24 cellular contexts compared by ENCODE assay signal in the genomic region with DNA sequence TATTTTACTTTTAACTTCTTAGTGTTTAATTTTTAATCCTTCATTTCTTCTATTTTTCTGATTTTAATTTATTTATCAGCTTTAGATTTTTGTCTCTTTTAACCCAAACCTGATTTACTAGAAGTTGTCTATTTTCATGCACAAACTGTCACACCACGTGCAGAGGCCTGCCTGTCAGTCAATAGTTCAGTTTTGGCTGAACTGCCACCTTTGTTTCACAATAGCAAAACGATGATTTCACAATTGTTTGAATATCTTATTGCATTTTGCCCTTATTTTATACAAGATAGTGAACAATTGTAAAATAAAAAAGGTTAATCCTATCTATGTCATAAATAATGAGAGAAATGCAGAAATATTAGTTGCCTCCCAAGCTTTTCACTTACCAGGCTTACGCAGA. TPM values are rescaled to one million over a fixed set of nuclear protein-coding genes. Genes with fewer than 3 reads are reported as not detected.
"Had no signal": no experiment of that assay in that cellular context is flagged by ENCODE, and none has a peak within 500 bp of the region (broad histone marks: within the 10 kb centered on the region; RNA-seq: fewer than 3 reads in every experiment).

No MANE protein-coding gene starts in this region.

- H3K4me1 Mint-ChIP-seq: activated CD4-positive, alpha-beta T cell treated with anti-CD3 and anti-CD28 coated beads, Interleukin-2, amount 10 ng/mL, durations not matched to agents 24 days and 14 days; activated naive CD8-positive, alpha-beta T cell treated with anti-CD3 and anti-CD28 coated beads, Interleukin-2, amount 50 U/mL, for 24 hours; endodermal cell; T-helper 17 cell had no signal

- FAIRE-seq: pancreas had no signal

- H3K27me3 Mint-ChIP-seq: activated naive CD8-positive, alpha-beta T cell treated with anti-CD3 and anti-CD28 coated beads, Interleukin-2, amount 50 U/mL, for 24 hours had no signal

- DNase-seq: activated CD4-positive, alpha-beta T cell treated with anti-CD3 and anti-CD28 coated beads, Interleukin-2, amount 10 ng/mL, durations not matched to agents 24 days and 14 days; activated CD8-positive, alpha-beta T cell treated with anti-CD3 and anti-CD28 coated beads, Interleukin-2, amount 10 ng/mL, durations not matched to agents 7 days and 5 days; activated gamma-delta T cell; activated naive CD4-positive, alpha-beta T cell treated with anti-CD3 and anti-CD28 coated beads, Interleukin-2, amount 50 U/mL, for 16 hours; activated naive CD8-positive, alpha-beta T cell treated with anti-CD3 and anti-CD28 coated beads, Interleukin-2, amount 50 U/mL, for 24 hours; anterior cingulate cortex; body of pancreas; cortex of kidney; endodermal cell; left lung; midbrain; pancreas; psoas muscle; stimulated activated CD4-positive, alpha-beta T cell treated with anti-CD3 and anti-CD28 coated beads, Interleukin-4, amount 100 ng/mL, for 24 hours; stimulated activated naive CD4-positive, alpha-beta T cell treated with Interleukin-2 at 50 U/mL for 16 hours; T-helper 17 cell; upper lobe of left lung had no signal

- H3K4me3 Mint-ChIP-seq: activated CD4-positive, alpha-beta T cell treated with anti-CD3 and anti-CD28 coated beads, Interleukin-2, amount 10 ng/mL, durations not matched to agents 24 days and 14 days; activated CD8-positive, alpha-beta T cell treated with anti-CD3 and anti-CD28 coated beads, Interleukin-2, amount 10 ng/mL, durations not matched to agents 7 days and 5 days; activated naive CD8-positive, alpha-beta T cell treated with anti-CD3 and anti-CD28 coated beads, Interleukin-2, amount 50 U/mL, for 24 hours; activated T-helper 1 cell treated with anti-CD3 and anti-CD28 coated beads, Interleukin-12 subunit alpha, Interleukin-12 subunit beta, Interleukin-2, Interleukin-4 antibody, amounts not matched to agents 30 ng/mL and 10 ng/mL and 1 ng/mL, durations not matched to agents 14 hours and 24 hours and 36 hours; endodermal cell; nephron; T-helper 17 cell had no signal

- H3K27me3 ChIP-seq: body of pancreas, cardiac muscle cell, left lung, neutrophil, pancreas, right atrium auricular region, upper lobe of left lung had no signal

- H3K9me3 ChIP-seq: body of pancreas, left lung, neutrophil, pancreas, psoas muscle, right atrium auricular region, thoracic aorta, upper lobe of left lung had no signal

- H3K4me3 ChIP-seq: body of pancreas, cardiac muscle cell, left lung, pancreas, psoas muscle, right atrium auricular region, thoracic aorta, upper lobe of left lung had no signal

- H3K36me3 ChIP-seq: cardiac muscle cell, left lung, neutrophil, pancreas, right atrium auricular region, thoracic aorta, upper lobe of left lung had no signal

- H3K27ac Mint-ChIP-seq: activated CD4-positive, alpha-beta T cell treated with anti-CD3 and anti-CD28 coated beads, Interleukin-2, amount 10 ng/mL, durations not matched to agents 24 days and 14 days; activated CD8-positive, alpha-beta T cell treated with anti-CD3 and anti-CD28 coated beads, Interleukin-2, amount 10 ng/mL, durations not matched to agents 7 days and 5 days; activated naive CD8-positive, alpha-beta T cell treated with anti-CD3 and anti-CD28 coated beads, Interleukin-2, amount 50 U/mL, for 24 hours; activated T-helper 1 cell treated with anti-CD3 and anti-CD28 coated beads, Interleukin-12 subunit alpha, Interleukin-12 subunit beta, Interleukin-2, Interleukin-4 antibody, amounts not matched to agents 30 ng/mL and 10 ng/mL and 1 ng/mL, durations not matched to agents 14 hours and 24 hours and 36 hours; endodermal cell; nephron; T-helper 17 cell had no signal

- H3K27ac ChIP-seq: body of pancreas, cardiac muscle cell, epithelial cell of prostate, left lung, neutrophil, pancreas, psoas muscle, right atrium auricular region, thoracic aorta, upper lobe of left lung had no signal

- ATAC-seq: activated CD8-positive, alpha-beta T cell treated with anti-CD3 and anti-CD28 coated beads, Interleukin-2, amount 10 ng/mL, durations not matched to agents 7 days and 5 days; activated naive CD8-positive, alpha-beta T cell treated with anti-CD3 and anti-CD28 coated beads, Interleukin-2, amount 50 U/mL, for 24 hours; body of pancreas; left lung; pancreas; psoas muscle; T-helper 17 cell had no signal

- H3K9me3 Mint-ChIP-seq: activated CD4-positive, alpha-beta T cell treated with anti-CD3 and anti-CD28 coated beads, Interleukin-2, amount 10 ng/mL, durations not matched to agents 24 days and 14 days; activated naive CD8-positive, alpha-beta T cell treated with anti-CD3 and anti-CD28 coated beads, Interleukin-2, amount 50 U/mL, for 24 hours; activated T-helper 1 cell treated with anti-CD3 and anti-CD28 coated beads, Interleukin-12 subunit alpha, Interleukin-12 subunit beta, Interleukin-2, Interleukin-4 antibody, amounts not matched to agents 30 ng/mL and 10 ng/mL and 1 ng/mL, durations not matched to agents 14 hours and 24 hours and 36 hours; endodermal cell; nephron had no signal

- H3K4me1 ChIP-seq: body of pancreas, left lung, pancreas, psoas muscle, right atrium auricular region, upper lobe of left lung had no signal

RNA-seq across cellular contexts. Expression of a gene that starts 24.0 kb away (rescaled TPM):
- total RNA-seq: activated T-helper 1 cell treated with anti-CD3 and anti-CD28 coated beads, Interleukin-12 subunit alpha, Interleukin-12 subunit beta, Interleukin-2, Interleukin-4 antibody, amounts not matched to agents 30 ng/mL and 10 ng/mL and 1 ng/mL, durations not matched to agents 14 hours and 24 hours and 36 hours; endodermal cell; T-helper 17 cell had no signal
